12 cellular contexts compared by ENCODE assay signal in the genomic region with DNA sequence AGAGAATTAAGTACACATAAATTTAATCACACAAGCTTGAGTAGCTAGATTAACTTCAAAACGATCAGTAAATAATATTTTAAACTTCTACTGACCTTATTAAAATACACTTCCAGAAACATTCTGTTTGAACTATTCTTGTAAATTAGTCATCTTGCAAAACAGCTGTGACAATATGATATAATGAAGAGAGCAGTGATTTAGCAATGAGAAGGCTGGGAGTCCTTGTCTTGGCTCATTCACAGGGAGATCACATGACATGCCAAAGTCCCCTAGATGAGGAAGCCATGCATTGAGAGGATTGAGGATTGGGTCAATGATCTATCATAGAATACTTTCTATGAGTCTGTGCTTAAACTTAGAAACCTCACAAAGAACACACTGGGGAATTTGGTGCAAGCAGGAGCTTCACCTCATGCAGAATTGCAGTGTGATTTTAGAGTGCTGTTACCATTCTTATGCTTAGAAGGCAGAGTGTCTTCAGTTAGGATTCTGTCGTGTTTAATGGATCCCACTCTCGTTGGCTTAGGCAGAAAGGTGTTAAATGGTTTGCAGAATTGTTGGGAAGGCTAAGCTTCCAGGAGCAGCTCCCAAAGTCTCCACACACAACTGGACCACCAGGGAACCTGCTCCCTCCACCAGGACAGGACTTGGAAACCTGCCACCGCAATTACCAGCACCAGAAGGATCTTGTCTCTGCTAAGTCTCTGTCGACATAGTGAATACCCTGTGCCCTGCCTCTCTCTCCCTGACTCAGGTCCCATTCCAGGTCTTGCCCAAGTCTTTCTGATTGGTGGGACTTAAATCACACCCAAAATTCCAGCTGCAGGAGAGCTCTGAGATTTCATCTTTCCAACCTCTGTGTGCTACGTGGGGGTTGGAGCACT.
A peak's percentile ranks its signal among the peaks of the same experiment; 100 is the strongest.
DNase-seq lines count a peak whose midpoint lies in the region; ATAC-seq, FAIRE-seq and TF ChIP-seq lines count a peak whose summit lies in the region.
"Had no signal": no experiment of that assay in that cellular context is flagged by ENCODE, and none has a peak within 500 bp of the region (broad histone marks: within the 10 kb centered on the region; RNA-seq: fewer than 3 reads in every experiment).

No MANE protein-coding gene starts in this region.

- H3K4me2 ChIP-seq in PC-3 (ENCODE audit: low read length), result peak overlapping the region; percentile 61
- no peak overlapping the region for H3K4me2 ChIP-seq in endothelial cell of umbilical vein (ENCODE audit: insufficient read depth, low read length)

- dilution Hi-C loops in endothelial cell of umbilical vein (cut with MboI; ENCODE audit: extremely low pct_ligation_motif_present, low sequenced_read_pairs), result no loop called here

- H3K79me2 ChIP-seq in PC-3 (ENCODE audit: low read length), result no peaks in the 10 kb centered on the region
- no peaks in the 10 kb centered on the region for H3K79me2 ChIP-seq in endothelial cell of umbilical vein (ENCODE audit: control insufficient read depth, insufficient read depth, low read length)

- H3K9me2 ChIP-seq in PC-3 (replicated peaks; ENCODE audit: low read length), result no peaks in the 10 kb centered on the region

- ATAC-seq in PC-3, result peak; percentile 70
- ATAC-seq: stimulated activated memory B cell treated with anti-CD40 and anti-IgM and Interleukin-4, amounts not matched to agents 10 μg/mL and 1 μg/mL and 100 μg/mL, for 72 hours had no signal

- BruUV-seq in PC-3 (replicated peaks; lab: Mats Ljungman, UMichigan) (no TSS peak), endothelial cell of umbilical vein (replicated peaks; lab: Mats Ljungman, UMichigan) (no TSS peak)

- no peak for TF ChIP-seq POLR2A in endothelial cell of umbilical vein (IDR thresholded peaks at IDR 0.05; ENCODE audit: low read depth, low read length)

- H2AFZ ChIP-seq in PC-3 (ENCODE audit: low read length) (no peak overlapping the region), endothelial cell of umbilical vein (ENCODE audit: low read depth, low read length) (no peak overlapping the region)

- no peak overlapping the region for H3K9ac ChIP-seq in PC-3 (ENCODE audit: low read length)
- H3K9ac ChIP-seq in endothelial cell of umbilical vein (replicated peaks; ENCODE audit: extremely low read depth, insufficient read depth, low read length), result no peak overlapping the region
- H3K9ac ChIP-seq in liver (ENCODE audit: low read depth in 1 of 2, low read length in 2 of 2), result no peak overlapping the region

- peak; percentile 76 for DNase-seq in PC-3
- DNase-seq in endothelial cell of umbilical vein (ENCODE audit: low read depth, low spot score), result peak; percentile 21
- no peak for DNase-seq in stimulated activated CD4-positive, alpha-beta T cell treated with anti-CD3 and anti-CD28 coated beads, Interleukin-4, amount 100 ng/mL, for 4 hours
- no peak for DNase-seq in dedifferentiated amniotic fluid mesenchymal stem cell (ENCODE audit: extremely low spot score)
- DNase-seq in hypothalamus (lab: John Stamatoyannopoulos, UW), result no peak
- DNase-seq: activated effector memory CD4-positive, alpha-beta T cell treated with Interleukin-2 at 50 U/mL for 16 hours; effector CD4-positive, alpha-beta T cell; NCI-H524 treated with DMSO at 0.1 percent for 48 hours; stimulated activated CD4-positive, alpha-beta T cell treated with anti-CD3 and anti-CD28 coated beads, Interleukin-12 subunit alpha, Interleukin-12 subunit beta, amount 100 ng/mL, for 4 hours had no signal

- no peak for FAIRE-seq in endothelial cell of umbilical vein (lab: Jason Lieb, UNC)

- WGBS in liver, result 65% methylated on average over 6 of the region's 6 CpGs
- WGBS in thymus, result 87% methylated on average over 6 of the region's 6 CpGs

- H3K27ac ChIP-seq in PC-3 (ENCODE audit: low read length) (peak overlapping the region; percentile 59), endothelial cell of umbilical vein (ENCODE audit: insufficient read depth, low read depth, low read length) (no peak overlapping the region), liver (ENCODE audit: low read depth in 1 of 2, low read length in 2 of 2) (no peak overlapping the region), thymus (ENCODE audit: low read depth) (peak overlapping the region; percentile 5)

- intact Hi-C loops in PC-3 (cut with micrococcal nuclease) (no loop called here), endothelial cell of umbilical vein (cut with micrococcal nuclease) (loop anchor here (5.0 kb wide), 1 partner anchor 48 kb away; no protein-coding TSS in a partner anchor)

- POLR2A ChIA-PET in PC-3 (lab: Charles Lee; ENCODE audit: unreplicated experiment) (interaction anchor here (0.6 kb wide), 1 partner anchor 88 kb away, joined by 3 read pairs; no protein-coding TSS in a partner anchor), endothelial cell of umbilical vein (lab: Charles Lee) (no interaction called here)

- H3K27me3 ChIP-seq in PC-3 (ENCODE audit: low read length), result no peaks in the 10 kb centered on the region
- H3K27me3 ChIP-seq in endothelial cell of umbilical vein (ENCODE audit: control insufficient read depth in 2 of 2, insufficient read depth in 2 of 2, low read length in 2 of 2), result peaks cover 3 to 4% of the 10 kb centered on the region in 2 experiments
- H3K27me3 ChIP-seq in liver (ENCODE audit: control insufficient read depth in 4 of 4, insufficient read depth in 4 of 4, low read length in 3 of 4), result no peaks in the 10 kb centered on the region
- no peaks in the 10 kb centered on the region for H3K27me3 ChIP-seq in thymus (ENCODE audit: control insufficient read depth, insufficient read depth)

- H3K36me3 ChIP-seq in PC-3 (ENCODE audit: low read depth, low read length) (no peaks in the 10 kb centered on the region), endothelial cell of umbilical vein (ENCODE audit: control insufficient read depth in 2 of 2, extremely low read depth in 1 of 2, insufficient read depth in 2 of 2, low read length in 2 of 2) (no peaks in the 10 kb centered on the region), liver (ENCODE audit: control insufficient read depth in 4 of 4, insufficient read depth in 3 of 4, low read depth in 1 of 4, low read length in 3 of 4) (no peaks in the 10 kb centered on the region), thymus (ENCODE audit: control insufficient read depth, insufficient read depth) (no peaks in the 10 kb centered on the region)

- no peaks in the 10 kb centered on the region for H3K9me1 ChIP-seq in endothelial cell of umbilical vein (replicated peaks; ENCODE audit: control insufficient read depth, extremely low read depth, insufficient read depth, low read length)

- TF ChIP-seq RAD21 in liver (IDR thresholded peaks at IDR 0.05), result no peak

- H3F3A ChIP-seq in PC-3 (ENCODE audit: low read length, unreplicated experiment), result no peaks in the 10 kb centered on the region

- no peaks in the 10 kb centered on the region for H4K20me1 ChIP-seq in PC-3 (ENCODE audit: low read length)
- no peaks in the 10 kb centered on the region for H4K20me1 ChIP-seq in endothelial cell of umbilical vein (replicated peaks; ENCODE audit: control insufficient read depth, extremely low read depth, insufficient read depth, low read length)

- no peak for TF ChIP-seq CTCF in PC-3 (conservative IDR thresholded peaks at IDR 0.05; ENCODE audit: low read depth, low read length)
- no peak for TF ChIP-seq CTCF in endothelial cell of umbilical vein (IDR thresholded peaks at IDR 0.05; ENCODE audit: extremely low read depth in 1 of 2, insufficient read depth in 1 of 2, low read depth in 1 of 2, low read length in 2 of 2)
- TF ChIP-seq CTCF in liver (IDR thresholded peaks at IDR 0.05; ENCODE audit: low read depth, low read length, missing input control), result no peak

- H3K4me1 ChIP-seq in PC-3 (ENCODE audit: insufficient read depth, low read length), result peaks cover 32% of the 10 kb centered on the region
- H3K4me1 ChIP-seq in endothelial cell of umbilical vein (ENCODE audit: control insufficient read depth, extremely low read depth, insufficient read depth, low read length), result no peaks in the 10 kb centered on the region
- H3K4me1 ChIP-seq in liver (ENCODE audit: control insufficient read depth in 4 of 4, insufficient read depth in 4 of 4, low read length in 3 of 4), result peaks cover 0 to 12% (median 1%) of the 10 kb centered on the region in 4 donors
- no peaks in the 10 kb centered on the region for H3K4me1 ChIP-seq in thymus (ENCODE audit: control insufficient read depth, insufficient read depth, low read length)

- CTCF ChIA-PET in PC-3 (lab: Charles Lee) (no interaction called here), endothelial cell of umbilical vein (lab: Charles Lee) (interaction anchor here (1.7 kb wide), 1 partner anchor 37 kb away, joined by 6 read pairs; no protein-coding TSS in a partner anchor)

- H3K4me3 ChIP-seq in PC-3 (ENCODE audit: low read length), result no peak overlapping the region
- H3K4me3 ChIP-seq in endothelial cell of umbilical vein (replicated peaks in 1 of 3; ENCODE audit: insufficient read depth in 1 of 3, low read depth in 1 of 3, low read length in 3 of 3), result no peak overlapping the region
- H3K4me3 ChIP-seq in liver (ENCODE audit: low read depth in 1 of 3, low read length in 3 of 3), result no peak overlapping the region
- H3K4me3 ChIP-seq in thymus (ENCODE audit: low read length), result no peak overlapping the region

- H3K9me3 ChIP-seq in PC-3 (ENCODE audit: low read length), result no peaks in the 10 kb centered on the region
- H3K9me3 ChIP-seq in endothelial cell of umbilical vein (replicated peaks; ENCODE audit: control insufficient read depth, insufficient read depth, low read length), result no peaks in the 10 kb centered on the region
- no peaks in the 10 kb centered on the region for H3K9me3 ChIP-seq in liver (ENCODE audit: control insufficient read depth in 4 of 4, low read length in 3 of 4)
- H3K9me3 ChIP-seq in thymus (ENCODE audit: control insufficient read depth), result no peaks in the 10 kb centered on the region

TF ChIP-seq in endothelial cell of umbilical vein, 7 proteins besides CTCF, POLR2A, EP300 and RAD21 (continues in another document):
- TF ChIP-seq GATA2 (IDR thresholded peaks at IDR 0.05; ENCODE audit: insufficient read depth, insufficient read length, low read depth, low read length), result no peak
- TF ChIP-seq, protein P1, sequence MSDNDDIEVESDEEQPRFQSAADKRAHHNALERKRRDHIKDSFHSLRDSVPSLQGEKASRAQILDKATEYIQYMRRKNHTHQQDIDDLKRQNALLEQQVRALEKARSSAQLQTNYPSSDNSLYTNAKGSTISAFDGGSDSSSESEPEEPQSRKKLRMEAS (IDR thresholded peaks at IDR 0.05; ENCODE audit: insufficient read depth, insufficient read length), result no peak
- no peak for TF ChIP-seq POLR2AphosphoS5 (IDR thresholded peaks at IDR 0.05; ENCODE audit: insufficient read depth, low read depth, low read length)

TF ChIP-seq in liver, 16 proteins besides CTCF, POLR2A, EP300 and RAD21 (continues in another document):
- peak; percentile 37 for TF ChIP-seq SP1 (IDR thresholded peaks at IDR 0.05)

Comparison
In these comparisons a context has a peak if more than half of its experiments do, and no peak if none do; other contexts are left out.
1. DNase-seq: peak in PC-3 (single experiment) and endothelial cell of umbilical vein (single experiment); none in stimulated activated CD4-positive, alpha-beta T cell treated with anti-CD3 and anti-CD28 coated beads, Interleukin-4, amount 100 ng/mL, for 4 hours (0 of 2), dedifferentiated amniotic fluid mesenchymal stem cell (single experiment) and hypothalamus (0 of 51).
2. H3K27ac ChIP-seq: peak in PC-3 (single experiment) and thymus (single experiment); none in endothelial cell of umbilical vein (single experiment) and liver (0 of 2).